2 cellular contexts compared by ENCODE assay signal in genomic region chr11:127000991-127001390, GRCh38.
TF ChIP-seq lines count a peak whose summit lies in the region.

No MANE protein-coding gene starts in this region.

TF ChIP-seq in A549, 52 proteins besides CTCF, POLR2A, EP300 and RAD21 (continued from another document):
- TF ChIP-seq HMGXB4 (CRISPR knock-in tag; IDR thresholded peaks at IDR 0.05; ENCODE audit: borderline replicate concordance): no peak
- TF ChIP-seq TFCP2L1 (CRISPR knock-in tag; IDR thresholded peaks at IDR 0.05): no peak
- TF ChIP-seq MAZ (IDR thresholded peaks at IDR 0.05; ENCODE audit: borderline replicate concordance, low read depth, low read length): no peak
- no peak for TF ChIP-seq RNF2 (IDR thresholded peaks at IDR 0.05; ENCODE audit: borderline replicate concordance, low read depth)
- TF ChIP-seq FOSB (CRISPR knock-in tag; IDR thresholded peaks at IDR 0.05): no peak
- no peak for TF ChIP-seq TP53 (CRISPR knock-in tag; IDR thresholded peaks at IDR 0.05)
- TF ChIP-seq KDM1A (IDR thresholded peaks at IDR 0.05; ENCODE audit: low read depth): no peak
- no peak for TF ChIP-seq ELK1 (IDR thresholded peaks at IDR 0.05; ENCODE audit: low read depth, low read length)
- no peak for TF ChIP-seq PBX3 (IDR thresholded peaks at IDR 0.05)
- no peak for TF ChIP-seq CHD4 (IDR thresholded peaks at IDR 0.05; ENCODE audit: borderline replicate concordance)

TF ChIP-seq in GM23338, 12 proteins besides CTCF, POLR2A, EP300 and RAD21:
- TF ChIP-seq REST (IDR thresholded peaks at IDR 0.05; ENCODE audit: unreplicated experiment): no peak
- no peak for TF ChIP-seq ETS1 (IDR thresholded peaks at IDR 0.05)
- no peak for TF ChIP-seq POLR2AphosphoS5 (IDR thresholded peaks at IDR 0.05; ENCODE audit: low read depth)
- no peak for TF ChIP-seq STAT1 (IDR thresholded peaks at IDR 0.05; ENCODE audit: unreplicated experiment)
- TF ChIP-seq EZH2phosphoT487 (IDR thresholded peaks at IDR 0.05; ENCODE audit: unreplicated experiment): no peak
- no peak for TF ChIP-seq NANOG (IDR thresholded peaks at IDR 0.05; ENCODE audit: borderline replicate concordance)
- TF ChIP-seq CREB1 (CRISPR knock-in tag; IDR thresholded peaks at IDR 0.05; ENCODE audit: low read depth): no peak
- no peak for TF ChIP-seq ZNF331 (CRISPR knock-in tag; IDR thresholded peaks at IDR 0.05; ENCODE audit: low read depth)
- TF ChIP-seq ZNF114 (CRISPR knock-in tag; IDR thresholded peaks at IDR 0.05): no peak
- TF ChIP-seq ZNF462 (CRISPR knock-in tag; IDR thresholded peaks at IDR 0.05): no peak
- TF ChIP-seq JUNB (IDR thresholded peaks at IDR 0.05; ENCODE audit: unreplicated experiment): no peak
- no peak for TF ChIP-seq EZH2 (IDR thresholded peaks at IDR 0.05; ENCODE audit: low read depth, unreplicated experiment)
